Comparison of ENCODE assay signal across 1 cellular context in genomic region chr2:201071305-201072200, GRCh38.
TF ChIP-seq lines count a peak whose summit lies in the region.

TSS of gene HYCC2 (minus strand) at chr2:201071671. CDS start at chr2:201024009, 47,662 bp downstream.
TSS of gene NDUFB3 (plus strand) at chr2:201072001. CDS start at chr2:201078883, 6,882 bp downstream.

TF ChIP-seq in HepG2, 621 proteins besides CTCF, POLR2A, EP300 and RAD21 (continued from another document and continues in another):
- TF ChIP-seq XRCC5 (optimal IDR thresholded peaks at IDR 0.05; ENCODE audit: low read length) (peak; percentile 98), AHDC1 (CRISPR knock-in tag; IDR thresholded peaks at IDR 0.05; ENCODE audit: borderline replicate concordance) (no peak), ZNF597 (CRISPR knock-in tag; IDR thresholded peaks at IDR 0.05) (no peak), HNF1B (CRISPR knock-in tag; IDR thresholded peaks at IDR 0.05) (peak; percentile 95), ZNF782 (CRISPR knock-in tag; IDR thresholded peaks at IDR 0.05; ENCODE audit: borderline replicate concordance) (peak; percentile 79; the same call in 1 of the 2 replicates), SP5 (CRISPR knock-in tag; IDR thresholded peaks at IDR 0.05; ENCODE audit: borderline replicate concordance, low read depth) (peak; percentile 98), PRPF4 (IDR thresholded peaks at IDR 0.05; ENCODE audit: low read depth, low read length, poor library complexity, severe bottlenecking) (peak; percentile 77), ZNF646 (CRISPR knock-in tag; IDR thresholded peaks at IDR 0.05) (no peak), HDAC1 (CRISPR knock-in tag; IDR thresholded peaks at IDR 0.05) (peak; percentile 93), GRHL1 (CRISPR knock-in tag; conservative IDR thresholded peaks at IDR 0.05) (no peak; the same call in 1 of the 2 replicates), ZFP90 (CRISPR knock-in tag; IDR thresholded peaks at IDR 0.05; ENCODE audit: borderline replicate concordance) (peak; percentile 86; the same call in 1 of the 2 replicates), HIVEP1 (CRISPR knock-in tag; IDR thresholded peaks at IDR 0.05) (no peak), BRCA1 (CRISPR knock-in tag; IDR thresholded peaks at IDR 0.05) (no peak), DBP (CRISPR knock-in tag; IDR thresholded peaks at IDR 0.05; ENCODE audit: not compliant biosample characterization) (no peak), SUZ12 (IDR thresholded peaks at IDR 0.05; ENCODE audit: low read depth, low read length) (no peak), ZNF256 (CRISPR knock-in tag; conservative IDR thresholded peaks at IDR 0.05) (no peak), ZNF564 (CRISPR knock-in tag; IDR thresholded peaks at IDR 0.05) (0 out of 2 replicates have a peak, but pooled peaks have one; percentile 12), ATF3 (CRISPR knock-in tag; IDR thresholded peaks at IDR 0.05) (peak; percentile 38; the same call in 1 of the 2 replicates), ARID4A (CRISPR knock-in tag; IDR thresholded peaks at IDR 0.05; ENCODE audit: borderline replicate concordance) (peak; percentile 96; the same call in 1 of the 2 replicates), GLMP (CRISPR knock-in tag; IDR thresholded peaks at IDR 0.05; ENCODE audit: borderline replicate concordance) (no peak), ZNF124 (CRISPR knock-in tag; IDR thresholded peaks at IDR 0.05) (peak; percentile 69), ZNF639 (CRISPR knock-in tag; conservative IDR thresholded peaks at IDR 0.05) (peak; percentile 95), ZMYM4 (CRISPR knock-in tag; IDR thresholded peaks at IDR 0.05) (peak; percentile 95), CBX2 (IDR thresholded peaks at IDR 0.05; ENCODE audit: low read depth, low read length) (no peak), CBX2 (CRISPR knock-in tag; IDR thresholded peaks at IDR 0.05; ENCODE audit: low read depth) (no peak), TBL1XR1 (IDR thresholded peaks at IDR 0.05; ENCODE audit: borderline replicate concordance, low read length, partially characterized antibody) (peak; percentile 10)
